Comparison of ENCODE assay signal across 8 cellular contexts in the genomic region with DNA sequence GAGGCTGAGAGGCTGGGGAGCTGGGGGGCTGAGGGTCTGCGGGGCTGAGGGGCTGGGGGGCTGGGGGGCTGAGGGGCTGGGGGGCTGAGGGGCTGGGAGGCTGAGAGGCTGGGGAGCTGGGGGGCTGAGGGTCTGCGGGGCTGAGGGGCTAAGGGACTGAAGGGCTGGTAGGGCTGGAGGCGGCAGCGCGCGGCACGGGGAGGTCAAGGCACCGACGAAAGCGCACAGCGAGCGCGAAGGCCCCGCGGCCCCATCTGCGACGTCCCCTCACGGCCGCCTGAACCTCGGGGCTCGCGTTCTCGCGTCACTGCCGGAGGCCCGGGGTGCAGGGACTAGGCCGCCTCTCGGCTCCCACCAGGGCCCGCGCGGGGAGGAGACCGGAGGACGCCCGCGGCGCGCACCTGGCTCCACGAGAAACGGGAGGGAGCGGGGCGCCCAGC. TPM values are rescaled to one million over a fixed set of nuclear protein-coding genes. Genes with fewer than 3 reads are reported as not detected.
DNase-seq lines count a peak whose midpoint lies in the region; ATAC-seq and TF ChIP-seq lines count a peak whose summit lies in the region.

No MANE protein-coding gene starts in this region.

- TF ChIP-seq CTCF in BJ (IDR thresholded peaks at IDR 0.05; ENCODE audit: insufficient read depth, low read depth, low read length) = no peak
- no peak for TF ChIP-seq CTCF in Loucy (conservative IDR thresholded peaks at IDR 0.05; ENCODE audit: low read length)
- no peak for TF ChIP-seq CTCF in epithelial cell of esophagus (IDR thresholded peaks at IDR 0.05; ENCODE audit: insufficient read depth, low read depth, low read length, missing control alignments)
- TF ChIP-seq CTCF in prostate gland (IDR thresholded peaks at IDR 0.05) = no peak

- peaks cover 53% of the 10 kb centered on the region for H4K20me1 ChIP-seq in Loucy (ENCODE audit: insufficient read depth, low read length, poor library complexity, severe bottlenecking)

- no peak for TF ChIP-seq POLR2A in prostate gland (IDR thresholded peaks at IDR 0.05)

- H3K9me3 ChIP-seq in Loucy (ENCODE audit: insufficient read depth, low read depth, low read length) (no peaks in the 10 kb centered on the region), prostate gland (no peaks in the 10 kb centered on the region)

- H3K79me2 ChIP-seq in Loucy (ENCODE audit: insufficient read depth, low read length) = peaks cover 70% of the 10 kb centered on the region

- H3K4me3 ChIP-seq in BJ (ENCODE audit: low read depth, low read length) = peak overlapping the region; percentile 98
- H3K4me3 ChIP-seq in Loucy (ENCODE audit: low read length, poor library complexity, severe bottlenecking) = peak overlapping the region; percentile 100
- peak overlapping the region; percentile 67 for H3K4me3 ChIP-seq in epithelial cell of esophagus (ENCODE audit: low read length)
- H3K4me3 ChIP-seq in prostate gland = peak overlapping the region; percentile 84 to 99

- under 1% methylated on average over 39 of the region's 41 CpGs for WGBS in prostate gland

- peak overlapping the region; percentile 53 for H3K4me2 ChIP-seq in Loucy (ENCODE audit: low read depth, low read length, poor library complexity, severe bottlenecking)

- H3K36me3 ChIP-seq in BJ (ENCODE audit: control insufficient read depth, insufficient read depth, low read length) (peaks cover 28% of the 10 kb centered on the region), Loucy (ENCODE audit: insufficient read depth, low read length) (no peaks in the 10 kb centered on the region), prostate gland (peaks cover 0 to 1% of the 10 kb centered on the region in 2 donors)

- POLR2A ChIA-PET in BJ (lab: Charles Lee) = no interaction called here

- CTCF ChIA-PET in BJ (lab: Yijun Ruan, JAX) = no interaction called here

- no peaks in the 10 kb centered on the region for H3F3A ChIP-seq in Loucy (ENCODE audit: low read depth)

- H3K9me2 ChIP-seq in Loucy (replicated peaks; ENCODE audit: low read depth, low read length) = no peaks in the 10 kb centered on the region

- H2AFZ ChIP-seq in Loucy (ENCODE audit: low read length) = peak overlapping the region; percentile 87; the same call in 1 of the 2 replicates

- H3K4me1 ChIP-seq in Loucy (ENCODE audit: insufficient read depth, low read length, poor library complexity, severe bottlenecking) = peaks cover 38% of the 10 kb centered on the region
- H3K4me1 ChIP-seq in prostate gland (replicated peaks) = peaks cover 9% of the 10 kb centered on the region

- ATAC-seq in GM21447 (IDR thresholded peaks at IDR 0.05; ENCODE audit: unreplicated experiment) = peak; percentile 18

- intact Hi-C loops in prostate gland (cut with DNase I) = no loop called here

- peak overlapping the region; percentile 96 for H3K9ac ChIP-seq in Loucy (ENCODE audit: low read depth, low read length, poor library complexity, severe bottlenecking)

- H3K27me3 ChIP-seq in BJ (ENCODE audit: control insufficient read depth, insufficient read depth, low read length) = no peaks in the 10 kb centered on the region
- H3K27me3 ChIP-seq in Loucy (ENCODE audit: insufficient read depth, low read length, poor library complexity, severe bottlenecking) = no peaks in the 10 kb centered on the region
- no peaks in the 10 kb centered on the region for H3K27me3 ChIP-seq in prostate gland (replicated peaks; ENCODE audit: insufficient read depth)

- no peak for DNase-seq in BJ (ENCODE audit: low read depth)
- DNase-seq in epithelial cell of esophagus (ENCODE audit: low read depth) = no peak
- DNase-seq in prostate gland (ENCODE audit: low spot score) = no peak
- no peak for DNase-seq in NCI-H2171 (lab: John Stamatoyannopoulos, UW)
- no peak for DNase-seq in foreskin melanocyte
- DNase-seq in Kasumi-1 (lab: John Stamatoyannopoulos, UW) = no peak

- H3K27ac ChIP-seq in prostate gland = peak overlapping the region; percentile 74 to 87

RNA-seq across cellular contexts. Expression of a gene that starts 0.4 kb away (rescaled TPM):
- 52.0 and 95.8 TPM in 2 replicates for polyA plus RNA-seq in BJ (2011; rRNA removed)
- polyA minus RNA-seq in BJ (2011; rRNA and poly(A)+ RNA removed) = 65.8 and 103 TPM in 2 replicates
- 100 to 1,000 TPM in 1 of 2 donors, 10 to 100 TPM in 1; 97.3 to 178 TPM for total RNA-seq in prostate gland

RNA-seq across cellular contexts. Expression of a gene that starts 0.5 kb away (rescaled TPM):
- polyA plus RNA-seq in BJ (2011; rRNA removed) = 11.1 and 14.2 TPM in 2 replicates
- polyA minus RNA-seq in BJ (2011; rRNA and poly(A)+ RNA removed) = 5.4 and 7.7 TPM in 2 replicates
- 10 to 100 TPM; 35.8 to 54.0 TPM for total RNA-seq in prostate gland

RNA-seq across cellular contexts. Expression of a gene that starts 7.0 kb away (rescaled TPM):
- 0.06 and 0.11 TPM in 2 replicates for polyA plus RNA-seq in BJ (2011; rRNA removed)
- polyA minus RNA-seq in BJ (2011; rRNA and poly(A)+ RNA removed) = 0.14 TPM in 1 of 2 replicates, not detected in the other
- under 1 TPM in 1 of 2 donors, not detected in 1; 0.80 TPM for total RNA-seq in prostate gland

RNA-seq across cellular contexts. Expression of a gene that starts 15.7 kb away (rescaled TPM):
- polyA plus RNA-seq in BJ (2011; rRNA removed) = 11.9 and 18.2 TPM in 2 replicates
- 3.8 and 4.9 TPM in 2 replicates for polyA minus RNA-seq in BJ (2011; rRNA and poly(A)+ RNA removed)
- 10 to 100 TPM; 30.6 to 36.9 TPM for total RNA-seq in prostate gland

RNA-seq across cellular contexts. Expression of a gene that starts 16.4 kb away (rescaled TPM):
- polyA plus RNA-seq in BJ (2011; rRNA removed) = 19.5 and 33.9 TPM in 2 replicates
- 26.2 and 30.9 TPM in 2 replicates for polyA minus RNA-seq in BJ (2011; rRNA and poly(A)+ RNA removed)
- total RNA-seq in prostate gland = 10 to 100 TPM; 43.2 to 58.6 TPM
